In the genomic region with DNA sequence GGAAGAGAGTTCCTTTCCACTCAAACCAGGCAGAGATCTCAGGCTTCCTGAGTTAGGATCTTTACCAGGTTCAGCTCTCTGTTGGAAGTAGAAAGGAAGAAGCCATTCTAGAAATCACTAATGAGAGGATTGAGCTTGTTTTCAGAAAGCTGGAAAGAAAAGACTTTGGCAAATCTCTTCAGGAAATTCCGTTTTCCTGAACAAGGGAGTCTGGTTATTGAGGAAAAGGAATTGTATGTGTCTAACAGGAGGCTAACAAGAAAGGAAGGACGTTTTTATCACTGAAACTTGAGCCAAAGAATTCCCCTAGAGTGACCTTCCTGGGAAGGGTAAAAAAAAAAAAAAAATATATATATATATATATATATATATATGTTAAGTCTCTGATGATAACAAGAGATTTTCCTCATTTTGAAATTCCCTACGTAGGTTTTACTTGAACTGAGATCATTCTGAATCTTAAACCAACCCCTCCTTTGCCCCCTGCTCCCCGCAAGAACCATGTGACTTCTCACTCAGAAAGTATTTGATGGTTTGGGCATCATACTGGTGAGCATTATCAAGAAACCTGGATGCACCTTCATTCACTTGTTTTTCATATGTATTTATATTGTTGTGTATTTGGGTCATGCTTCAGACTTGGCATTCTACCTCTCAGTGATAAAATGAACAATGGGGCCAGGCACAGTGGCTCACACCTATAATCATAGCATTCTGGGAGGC, we compare ENCODE assay signal across 1 cellular context.
TF ChIP-seq lines count a peak whose summit lies in the region.

No MANE protein-coding gene starts in this region.

TF ChIP-seq in HCT116, 20 proteins besides CTCF, POLR2A, EP300 and RAD21:
- TF ChIP-seq, protein P1, sequence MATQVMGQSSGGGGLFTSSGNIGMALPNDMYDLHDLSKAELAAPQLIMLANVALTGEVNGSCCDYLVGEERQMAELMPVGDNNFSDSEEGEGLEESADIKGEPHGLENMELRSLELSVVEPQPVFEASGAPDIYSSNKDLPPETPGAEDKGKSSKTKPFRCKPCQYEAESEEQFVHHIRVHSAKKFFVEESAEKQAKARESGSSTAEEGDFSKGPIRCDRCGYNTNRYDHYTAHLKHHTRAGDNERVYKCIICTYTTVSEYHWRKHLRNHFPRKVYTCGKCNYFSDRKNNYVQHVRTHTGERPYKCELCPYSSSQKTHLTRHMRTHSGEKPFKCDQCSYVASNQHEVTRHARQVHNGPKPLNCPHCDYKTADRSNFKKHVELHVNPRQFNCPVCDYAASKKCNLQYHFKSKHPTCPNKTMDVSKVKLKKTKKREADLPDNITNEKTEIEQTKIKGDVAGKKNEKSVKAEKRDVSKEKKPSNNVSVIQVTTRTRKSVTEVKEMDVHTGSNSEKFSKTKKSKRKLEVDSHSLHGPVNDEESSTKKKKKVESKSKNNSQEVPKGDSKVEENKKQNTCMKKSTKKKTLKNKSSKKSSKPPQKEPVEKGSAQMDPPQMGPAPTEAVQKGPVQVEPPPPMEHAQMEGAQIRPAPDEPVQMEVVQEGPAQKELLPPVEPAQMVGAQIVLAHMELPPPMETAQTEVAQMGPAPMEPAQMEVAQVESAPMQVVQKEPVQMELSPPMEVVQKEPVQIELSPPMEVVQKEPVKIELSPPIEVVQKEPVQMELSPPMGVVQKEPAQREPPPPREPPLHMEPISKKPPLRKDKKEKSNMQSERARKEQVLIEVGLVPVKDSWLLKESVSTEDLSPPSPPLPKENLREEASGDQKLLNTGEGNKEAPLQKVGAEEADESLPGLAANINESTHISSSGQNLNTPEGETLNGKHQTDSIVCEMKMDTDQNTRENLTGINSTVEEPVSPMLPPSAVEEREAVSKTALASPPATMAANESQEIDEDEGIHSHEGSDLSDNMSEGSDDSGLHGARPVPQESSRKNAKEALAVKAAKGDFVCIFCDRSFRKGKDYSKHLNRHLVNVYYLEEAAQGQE (IDR thresholded peaks at IDR 0.05; ENCODE audit: low read depth), result no peak
- TF ChIP-seq EZH2phosphoT487 (IDR thresholded peaks at IDR 0.05; ENCODE audit: borderline replicate concordance) (no peak), ZNF274 (IDR thresholded peaks at IDR 0.05; ENCODE audit: low read depth, low read length) (no peak), JUND (IDR thresholded peaks at IDR 0.05) (no peak), CBX3 (IDR thresholded peaks at IDR 0.05; ENCODE audit: low read depth) (no peak), YY1 (IDR thresholded peaks at IDR 0.05; ENCODE audit: extremely low read depth, insufficient replicate concordance, low read depth, low read length) (no peak), TCF7L2 (IDR thresholded peaks at IDR 0.05; ENCODE audit: borderline replicate concordance, extremely low read depth, insufficient read depth, insufficient read length) (no peak), ZFX (IDR thresholded peaks at IDR 0.05) (no peak), SRF (IDR thresholded peaks at IDR 0.05; ENCODE audit: low read depth) (no peak), ELF1 (IDR thresholded peaks at IDR 0.05; ENCODE audit: borderline replicate concordance, low read depth) (no peak), EZH2 (IDR thresholded peaks at IDR 0.05) (no peak)
- TF ChIP-seq, protein P2, sequence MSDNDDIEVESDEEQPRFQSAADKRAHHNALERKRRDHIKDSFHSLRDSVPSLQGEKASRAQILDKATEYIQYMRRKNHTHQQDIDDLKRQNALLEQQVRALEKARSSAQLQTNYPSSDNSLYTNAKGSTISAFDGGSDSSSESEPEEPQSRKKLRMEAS (IDR thresholded peaks at IDR 0.05), result no peak
